31 cellular contexts compared by ENCODE assay signal in genomic region chr5:147046894-147047293, GRCh38.
"Had no signal": no experiment of that assay in that cellular context is flagged by ENCODE, and none has a peak within 500 bp of the region (broad histone marks: within the 10 kb centered on the region; RNA-seq: fewer than 3 reads in every experiment).

No MANE protein-coding gene starts in this region.

- H3K27ac Mint-ChIP-seq: activated CD4-positive, alpha-beta T cell treated with anti-CD3 and anti-CD28 coated beads for 36 hours; activated CD4-positive, alpha-beta T cell treated with anti-CD3 and anti-CD28 coated beads, Interleukin-2, amount 10 ng/mL, durations not matched to agents 24 days and 14 days; activated CD8-positive, alpha-beta T cell treated with anti-CD3 and anti-CD28 coated beads for 36 hours; activated naive CD8-positive, alpha-beta T cell; activated T-helper 17 cell treated with anti-CD3 and anti-CD28 coated beads, Interleukin-2, amount 50 U/mL, for 72 hours; dendritic cell treated with granulocyte-macrophage colony-stimulating factor and Interleukin-4, amounts not matched to agents 40 ng/mL and 50 ng/mL, for 4 days had no signal

- H3K36me3 ChIP-seq: breast epithelium, cardiac muscle cell, esophagus muscularis mucosa, gastrocnemius medialis, heart left ventricle had no signal

- H3K9me3 Mint-ChIP-seq: activated CD4-positive, alpha-beta T cell treated with anti-CD3 and anti-CD28 coated beads, Interleukin-2, amount 10 ng/mL, durations not matched to agents 24 days and 14 days; activated CD8-positive, alpha-beta T cell treated with anti-CD3 and anti-CD28 coated beads for 36 hours; activated T-cell treated with anti-CD3 and anti-CD28 coated beads, Interleukin-2, amount 50 U/mL, for 4 hours; activated T-helper 17 cell treated with anti-CD3 and anti-CD28 coated beads, Interleukin-2, amount 50 U/mL, for 72 hours; central memory CD8-positive, alpha-beta T cell; dendritic cell treated with granulocyte-macrophage colony-stimulating factor and Interleukin-4, amounts not matched to agents 40 ng/mL and 50 ng/mL, for 4 days had no signal

- DNase-seq: activated CD4-positive, alpha-beta T cell treated with anti-CD3 and anti-CD28 coated beads for 36 hours; activated CD4-positive, alpha-beta T cell treated with anti-CD3 and anti-CD28 coated beads, Interleukin-2, amount 50 U/mL, for 4 hours; activated CD4-positive, CD25-positive, alpha-beta regulatory T cell; activated CD4-positive, CD25-positive, alpha-beta regulatory T cell treated with anti-CD3 and anti-CD28 coated beads, Interleukin-2, amount 50 U/mL, for 72 hours; activated CD8-positive, alpha-beta memory T cell treated with anti-CD3 and anti-CD28 coated beads for 24 hours; activated CD8-positive, alpha-beta T cell treated with anti-CD3 and anti-CD28 coated beads for 36 hours; activated effector memory CD4-positive, alpha-beta T cell treated with Interleukin-2 at 50 U/mL for 16 hours; activated gamma-delta T cell treated with Interleukin-2 at 50 U/mL for 16 hours; activated naive CD4-positive, alpha-beta T cell treated with anti-CD3 and anti-CD28 coated beads, Interleukin-2, amount 50 U/mL, for 16 hours; activated naive CD4-positive, alpha-beta T cell treated with Interleukin-2 at 50 U/mL for 16 hours; activated T-cell treated with anti-CD3 and anti-CD28 coated beads, Interleukin-2, amount 50 U/mL, for 4 hours; amygdala; aorta; body of pancreas; dorsolateral prefrontal cortex; effector memory CD4-positive, alpha-beta T cell; erythroblast; foreskin keratinocyte; gastrocnemius medialis; glutamatergic neuron; heart left ventricle; T-helper 2 cell had no signal

- ATAC-seq: activated CD4-positive, alpha-beta T cell treated with anti-CD3 and anti-CD28 coated beads for 36 hours; activated CD8-positive, alpha-beta T cell treated with anti-CD3 and anti-CD28 coated beads for 36 hours; activated T-cell treated with anti-CD3 and anti-CD28 coated beads, Interleukin-2, amount 50 U/mL, for 4 hours; activated T-helper 17 cell treated with anti-CD3 and anti-CD28 coated beads, Interleukin-2, amount 50 U/mL, for 72 hours; body of pancreas; foreskin keratinocyte; gastrocnemius medialis; heart left ventricle had no signal

- H3K4me1 ChIP-seq: body of pancreas, breast epithelium, esophagus muscularis mucosa, foreskin keratinocyte, gastrocnemius medialis, heart left ventricle had no signal

- H3K9me3 ChIP-seq: body of pancreas, breast epithelium, esophagus muscularis mucosa, gastrocnemius medialis, heart left ventricle had no signal

- H3K27ac ChIP-seq: body of pancreas, breast epithelium, cardiac muscle cell, coronary artery, esophagus muscularis mucosa, foreskin keratinocyte, gastrocnemius medialis, heart left ventricle had no signal

- H3K27me3 ChIP-seq: body of pancreas, breast epithelium, cardiac muscle cell, dorsolateral prefrontal cortex, foreskin keratinocyte, gastrocnemius medialis had no signal

- H3K36me3 Mint-ChIP-seq: activated naive CD8-positive, alpha-beta T cell had no signal

- H3K27me3 Mint-ChIP-seq: activated CD4-positive, alpha-beta T cell treated with anti-CD3 and anti-CD28 coated beads, Interleukin-2, amount 10 ng/mL, durations not matched to agents 24 days and 14 days; dendritic cell treated with granulocyte-macrophage colony-stimulating factor and Interleukin-4, amounts not matched to agents 40 ng/mL and 50 ng/mL, for 4 days had no signal

- H3K4me3 Mint-ChIP-seq: activated CD4-positive, alpha-beta T cell treated with anti-CD3 and anti-CD28 coated beads for 36 hours; activated CD4-positive, alpha-beta T cell treated with anti-CD3 and anti-CD28 coated beads, Interleukin-2, amount 10 ng/mL, durations not matched to agents 24 days and 14 days; activated CD8-positive, alpha-beta T cell treated with anti-CD3 and anti-CD28 coated beads for 36 hours; activated naive CD8-positive, alpha-beta T cell; activated T-cell treated with anti-CD3 and anti-CD28 coated beads, Interleukin-2, amount 50 U/mL, for 4 hours; activated T-helper 17 cell treated with anti-CD3 and anti-CD28 coated beads, Interleukin-2, amount 50 U/mL, for 72 hours; central memory CD8-positive, alpha-beta T cell; dendritic cell treated with granulocyte-macrophage colony-stimulating factor and Interleukin-4, amounts not matched to agents 40 ng/mL and 50 ng/mL, for 4 days had no signal

- H3K4me3 ChIP-seq: body of pancreas, breast epithelium, cardiac muscle cell, coronary artery, dorsolateral prefrontal cortex, esophagus muscularis mucosa, gastrocnemius medialis, heart left ventricle had no signal

- H3K4me1 Mint-ChIP-seq: activated CD4-positive, alpha-beta T cell treated with anti-CD3 and anti-CD28 coated beads for 36 hours; activated CD4-positive, alpha-beta T cell treated with anti-CD3 and anti-CD28 coated beads, Interleukin-2, amount 10 ng/mL, durations not matched to agents 24 days and 14 days; activated T-helper 17 cell treated with anti-CD3 and anti-CD28 coated beads, Interleukin-2, amount 50 U/mL, for 72 hours; central memory CD8-positive, alpha-beta T cell had no signal
